16 cellular contexts compared by ENCODE assay signal in the genomic region with DNA sequence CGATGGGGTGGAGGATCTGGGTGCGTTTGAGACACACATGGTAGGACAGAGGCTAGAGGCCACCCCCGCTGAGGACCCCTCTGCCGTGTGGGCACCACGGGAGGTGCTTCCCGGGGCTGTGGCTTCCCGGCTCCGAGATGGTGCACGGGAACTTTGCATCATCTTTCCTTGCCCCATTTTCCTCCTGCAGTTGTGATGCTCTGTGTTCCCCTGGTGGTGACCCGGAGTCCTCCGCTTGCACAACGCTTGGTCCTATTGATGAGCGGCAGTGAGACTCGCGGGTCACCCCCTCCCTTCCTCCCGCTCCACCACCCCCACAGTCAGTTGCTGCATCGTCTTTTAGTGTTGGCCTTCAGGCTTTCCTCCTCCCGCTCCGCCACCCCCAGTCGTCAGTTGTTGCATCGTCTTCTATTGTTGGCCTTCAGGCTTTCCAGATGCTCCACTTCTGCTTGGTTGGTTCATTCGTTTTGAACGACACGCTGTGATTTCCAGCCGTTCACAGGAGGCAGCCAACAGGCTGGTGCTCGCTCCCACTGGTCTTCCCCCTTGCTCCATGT. TPM values are rescaled to one million over a fixed set of nuclear protein-coding genes. Genes with fewer than 3 reads are reported as not detected.
A peak's percentile ranks its signal among the peaks of the same experiment; 100 is the strongest.
DNase-seq lines count a peak whose midpoint lies in the region; ATAC-seq and TF ChIP-seq lines count a peak whose summit lies in the region.
"Had no signal": no experiment of that assay in that cellular context is flagged by ENCODE, and none has a peak within 500 bp of the region (broad histone marks: within the 10 kb centered on the region; RNA-seq: fewer than 3 reads in every experiment).

No MANE protein-coding gene starts in this region.

- 86% methylated on average over 26 of the region's 26 CpGs for WGBS in suprapubic skin

- H3K4me1 ChIP-seq in suprapubic skin = peaks cover 8% of the 10 kb centered on the region

- H3K4me3 Mint-ChIP-seq in activated B cell treated with CpG ODN at 0.5 μM for 24 hours = no peak overlapping the region
- no peak overlapping the region for H3K4me3 Mint-ChIP-seq in Calu3 (ENCODE audit: low read depth, unreplicated experiment)
- H3K4me3 Mint-ChIP-seq: dendritic cell treated with granulocyte-macrophage colony-stimulating factor and Interleukin-4, amounts not matched to agents 40 ng/mL and 50 ng/mL, for 4 days; mesothelial cell of epicardium had no signal

- ATAC-seq in activated B cell treated with CpG ODN at 0.5 μM for 24 hours (ENCODE audit: low read depth) (no peak), HG02763 (IDR thresholded peaks at IDR 0.05; ENCODE audit: unreplicated experiment) (no peak)
- ATAC-seq: heart right ventricle had no signal

- H3K9me3 ChIP-seq in suprapubic skin = no peaks in the 10 kb centered on the region
- H3K9me3 ChIP-seq: heart right ventricle, SK-N-SH, thyroid gland had no signal

- DNase-seq in activated effector memory CD4-positive, alpha-beta T cell treated with anti-CD3 and anti-CD28 coated beads, Interleukin-2, amount 50 U/mL, for 16 hours = peak; percentile 46
- no peak for DNase-seq in activated effector memory CD4-positive, alpha-beta T cell treated with Interleukin-2 at 50 U/mL for 16 hours
- DNase-seq in activated B cell treated with CpG ODN at 0.5 μM for 24 hours (peak; percentile 7), islet precursor cell (peak; percentile 60), suprapubic skin (ENCODE audit: low spot score in 2 of 2) (peak; percentile 56 to 74), D341Med (ENCODE audit: low spot score) (no peak), Calu3 (no peak)
- DNase-seq: activated CD4-positive, alpha-beta T cell treated with anti-CD3 and anti-CD28 coated beads for 4 hours; NCI-H524 treated with DMSO at 0.1 percent for 48 hours; SK-N-SH had no signal

- no peaks in the 10 kb centered on the region for H3K27me3 Mint-ChIP-seq in activated B cell treated with CpG ODN at 0.5 μM for 24 hours
- H3K27me3 Mint-ChIP-seq in Calu3 (ENCODE audit: unreplicated experiment) = no peaks in the 10 kb centered on the region
- H3K27me3 Mint-ChIP-seq: dendritic cell treated with granulocyte-macrophage colony-stimulating factor and Interleukin-4, amounts not matched to agents 40 ng/mL and 50 ng/mL, for 4 days had no signal

- POLR2A ChIA-PET in activated B cell treated with CpG ODN at 0.5 μM for 24 hours (lab: Charles Lee) = no interaction called here

- peaks cover 99% of the 10 kb centered on the region for H3K36me3 ChIP-seq in suprapubic skin

- no peak for TF ChIP-seq POLR2A in suprapubic skin (IDR thresholded peaks at IDR 0.05)

- no peak overlapping the region for H3K4me3 ChIP-seq in suprapubic skin
- H3K4me3 ChIP-seq: heart right ventricle, thyroid gland had no signal

- H3K27ac ChIP-seq in suprapubic skin = no peak overlapping the region
- H3K27ac ChIP-seq: heart right ventricle, thyroid gland had no signal

- H3K27ac Mint-ChIP-seq in activated B cell treated with CpG ODN at 0.5 μM for 24 hours = peak overlapping the region; percentile 42
- no peak overlapping the region for H3K27ac Mint-ChIP-seq in Calu3 (ENCODE audit: unreplicated experiment)
- H3K27ac Mint-ChIP-seq: activated T-helper 2 cell treated with anti-CD3 and anti-CD28 coated beads, Interferon-gamma antibody, Interleukin-2, Interleukin-4, amounts not matched to agents 10 μg/mL and 5 μg/mL and 100 μg/mL, durations not matched to agents 14 hours and 24 hours and 36 hours; dendritic cell treated with granulocyte-macrophage colony-stimulating factor and Interleukin-4, amounts not matched to agents 40 ng/mL and 50 ng/mL, for 4 days; mesothelial cell of epicardium had no signal

- H3K36me3 Mint-ChIP-seq in activated B cell treated with CpG ODN at 0.5 μM for 24 hours (ENCODE audit: low read depth) (peaks cover 59% of the 10 kb centered on the region), Calu3 (ENCODE audit: insufficient read depth, unreplicated experiment) (peaks cover 56% of the 10 kb centered on the region)

- H3K9me3 Mint-ChIP-seq in activated B cell treated with CpG ODN at 0.5 μM for 24 hours (no peaks in the 10 kb centered on the region), Calu3 (ENCODE audit: low read depth, unreplicated experiment) (no peaks in the 10 kb centered on the region)
- H3K9me3 Mint-ChIP-seq: activated T-helper 2 cell treated with anti-CD3 and anti-CD28 coated beads, Interferon-gamma antibody, Interleukin-2, Interleukin-4, amounts not matched to agents 10 μg/mL and 5 μg/mL and 100 μg/mL, durations not matched to agents 14 hours and 24 hours and 36 hours; dendritic cell treated with granulocyte-macrophage colony-stimulating factor and Interleukin-4, amounts not matched to agents 40 ng/mL and 50 ng/mL, for 4 days; mesothelial cell of epicardium had no signal

- intact Hi-C loops in activated B cell treated with CpG ODN at 0.5 μM for 24 hours (cut with micrococcal nuclease) = no loop called here
- intact Hi-C loops in Calu3 (cut with micrococcal nuclease; ENCODE audit: unreplicated experiment) = no loop called here

- no peaks in the 10 kb centered on the region for H3K27me3 ChIP-seq in suprapubic skin
- H3K27me3 ChIP-seq: heart right ventricle, thyroid gland had no signal

- no peak for TF ChIP-seq EP300 in suprapubic skin (IDR thresholded peaks at IDR 0.05)

- H3K4me1 Mint-ChIP-seq in activated B cell treated with CpG ODN at 0.5 μM for 24 hours (peaks cover 29% of the 10 kb centered on the region), Calu3 (ENCODE audit: low read depth, unreplicated experiment) (peaks cover 7% of the 10 kb centered on the region)
- H3K4me1 Mint-ChIP-seq: mesothelial cell of epicardium had no signal

- TF ChIP-seq CTCF in activated B cell treated with CpG ODN at 0.5 μM for 24 hours (IDR thresholded peaks at IDR 0.05) = no peak
- no peak for TF ChIP-seq CTCF in suprapubic skin (IDR thresholded peaks at IDR 0.05)
- no peak for TF ChIP-seq CTCF in Calu3 (IDR thresholded peaks at IDR 0.05; ENCODE audit: unreplicated experiment)

- BruUV-seq in Calu3 (replicated peaks; lab: Mats Ljungman, UMichigan) = no TSS peak

- CTCF ChIA-PET in activated B cell treated with CpG ODN at 0.5 μM for 24 hours (lab: Charles Lee) (no interaction called here), Calu3 (lab: Charles Lee) (no interaction called here)

RNA-seq across cellular contexts. Expression of a gene that starts 37.3 kb away (rescaled TPM):
- total RNA-seq in activated B cell treated with CpG ODN at 0.5 μM for 24 hours (21.5 and 23.5 TPM in 2 replicates), suprapubic skin (100 to 1,000 TPM; 142 to 247 (median 198) TPM), Calu3 (2022) (253 and 258 TPM in 2 replicates)

Comparison
In these comparisons a context has a peak if more than half of its experiments do, and no peak if none do; other contexts are left out.
1. DNase-seq: peak in activated effector memory CD4-positive, alpha-beta T cell treated with anti-CD3 and anti-CD28 coated beads, Interleukin-2, amount 50 U/mL, for 16 hours (single experiment), activated B cell treated with CpG ODN at 0.5 μM for 24 hours (single experiment), islet precursor cell (single experiment) and suprapubic skin (2 of 2); none in activated effector memory CD4-positive, alpha-beta T cell treated with Interleukin-2 at 50 U/mL for 16 hours (single experiment), D341Med (single experiment) and Calu3 (single experiment).